8 cellular contexts compared by ENCODE assay signal in the genomic region with DNA sequence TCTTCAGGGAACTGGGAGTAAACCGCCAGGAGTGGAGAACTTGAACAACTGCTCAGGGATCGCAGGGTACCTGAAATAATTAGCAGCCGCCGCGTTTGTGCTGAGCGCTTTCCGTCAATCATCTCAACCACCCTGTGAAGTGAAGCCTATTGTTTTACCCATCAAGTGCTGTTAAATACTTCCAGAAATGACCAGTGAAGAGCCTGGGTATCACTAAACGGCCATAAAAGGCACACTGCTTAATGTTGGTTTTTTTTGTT. TPM values are rescaled to one million over a fixed set of nuclear protein-coding genes. Genes with fewer than 3 reads are reported as not detected.
DNase-seq lines count a peak whose midpoint lies in the region; ATAC-seq, FAIRE-seq and TF ChIP-seq lines count a peak whose summit lies in the region.

No MANE protein-coding gene starts in this region.

- no peak for FAIRE-seq in pancreas (lab: Jason Lieb, UNC)

- H3K36me3 Mint-ChIP-seq in activated naive CD4-positive, alpha-beta T cell treated with anti-CD3 and anti-CD28 coated beads for 36 hours (ENCODE audit: low read depth), result peaks cover 10% of the 10 kb centered on the region

- H3K36me3 ChIP-seq in pancreas, result no peaks in the 10 kb centered on the region

- TF ChIP-seq CTCF in pancreas (IDR thresholded peaks at IDR 0.05), result no peak

- ATAC-seq in pancreas, result peak; percentile 0 to 8 (median 4)
- no peak for ATAC-seq in GM21619 (IDR thresholded peaks at IDR 0.05; ENCODE audit: unreplicated experiment)

- H3K27me3 ChIP-seq in pancreas, result no peaks in the 10 kb centered on the region

- CTCF ChIA-PET in activated naive CD4-positive, alpha-beta T cell treated with anti-CD3 and anti-CD28 coated beads for 36 hours (lab: Charles Lee), result interaction anchor here (1.2 to 2.4 kb wide), 2 partner anchors 19 kb away, joined by 4 to 11 read pairs; no protein-coding TSS in a partner anchor

- peak overlapping the region; percentile 78 for H3K4me3 Mint-ChIP-seq in activated naive CD4-positive, alpha-beta T cell treated with anti-CD3 and anti-CD28 coated beads for 36 hours

- H3K27ac Mint-ChIP-seq in activated naive CD4-positive, alpha-beta T cell treated with anti-CD3 and anti-CD28 coated beads for 36 hours, result peak overlapping the region; percentile 61

- no peak for DNase-seq in activated naive CD4-positive, alpha-beta T cell treated with anti-CD3 and anti-CD28 coated beads for 36 hours
- DNase-seq in activated naive CD4-positive, alpha-beta T cell treated with anti-CD3 and anti-CD28 coated beads, Interleukin-2, amount 50 U/mL, for 16 hours, result no peak
- DNase-seq in OCI-M1 (lab: John Stamatoyannopoulos, UW), result peak; percentile 50
- DNase-seq in epithelial cell of prostate (ENCODE audit: low read depth, low spot score), result no peak
- DNase-seq in pancreas, result no peak
- no peak for DNase-seq in D341Med (ENCODE audit: low spot score)
- DNase-seq in GM19240 (ENCODE audit: insufficient read length, low spot score), result no peak

- H3K27ac ChIP-seq in epithelial cell of prostate, result peak overlapping the region; percentile 93
- H3K27ac ChIP-seq in pancreas, result peak overlapping the region; percentile 46 to 92 (median 80)

- H3K9me3 ChIP-seq in pancreas, result no peaks in the 10 kb centered on the region

- 2 to 12% methylated on average over 8 of the region's 8 CpGs for WGBS in pancreas, 2 donors

- peaks cover 0 to 3% (median 0%) of the 10 kb centered on the region in 3 donors for H3K4me1 ChIP-seq in pancreas

- no peaks in the 10 kb centered on the region for H3K27me3 Mint-ChIP-seq in activated naive CD4-positive, alpha-beta T cell treated with anti-CD3 and anti-CD28 coated beads for 36 hours (ENCODE audit: low read depth)

- H3K4me1 Mint-ChIP-seq in activated naive CD4-positive, alpha-beta T cell treated with anti-CD3 and anti-CD28 coated beads for 36 hours (ENCODE audit: low read depth), result peaks cover 33% of the 10 kb centered on the region

- H3K9me3 Mint-ChIP-seq in activated naive CD4-positive, alpha-beta T cell treated with anti-CD3 and anti-CD28 coated beads for 36 hours, result no peaks in the 10 kb centered on the region

- peak overlapping the region; percentile 52 to 68 (median 64) for H3K4me3 ChIP-seq in pancreas

- intact Hi-C loops in activated naive CD4-positive, alpha-beta T cell treated with anti-CD3 and anti-CD28 coated beads for 36 hours (cut with micrococcal nuclease), result loop anchor here (1.0 to 10.0 kb wide), 6 partner anchors 316 to 723 kb away; partner anchors contain the start of genes CAPRIN1, CAT, CSTF3 and HIPK3
- intact Hi-C loops in pancreas (cut with DNase I), result no loop called here

RNA-seq across cellular contexts. Expression of gene CD59, which starts 1.1 kb away (rescaled TPM):
- 10 to 100 TPM; 59.9 to 61.9 TPM for total RNA-seq in activated naive CD4-positive, alpha-beta T cell treated with anti-CD3 and anti-CD28 coated beads for 36 hours
- 100 to 1,000 TPM; 129 to 495 (median 176) TPM for total RNA-seq in pancreas
- polyA plus RNA-seq in pancreas, result 100 to 1,000 TPM in 1 of 2 donors, 10 to 100 TPM in 1; 44.4 to 179 TPM

RNA-seq across cellular contexts. Expression of gene C11orf91, which starts 34.5 kb away (rescaled TPM):
- total RNA-seq in activated naive CD4-positive, alpha-beta T cell treated with anti-CD3 and anti-CD28 coated beads for 36 hours, result not detected
- under 1 TPM in 2 of 6 donors, not detected in 4; 0.26 to 0.28 TPM for total RNA-seq in pancreas
- under 1 TPM in 1 of 2 donors, not detected in 1; 0.31 TPM for polyA plus RNA-seq in pancreas

RNA-seq across cellular contexts. Expression of gene FBXO3, which starts 39.2 kb away (rescaled TPM):
- 10 to 100 TPM; 12.2 to 12.9 TPM for total RNA-seq in activated naive CD4-positive, alpha-beta T cell treated with anti-CD3 and anti-CD28 coated beads for 36 hours
- 10 to 100 TPM; 12.2 to 24.7 (median 16.4) TPM for total RNA-seq in pancreas
- polyA plus RNA-seq in pancreas, result 10 to 100 TPM; 13.3 to 26.6 TPM
